18 cellular contexts compared by ENCODE assay signal in the genomic region with DNA sequence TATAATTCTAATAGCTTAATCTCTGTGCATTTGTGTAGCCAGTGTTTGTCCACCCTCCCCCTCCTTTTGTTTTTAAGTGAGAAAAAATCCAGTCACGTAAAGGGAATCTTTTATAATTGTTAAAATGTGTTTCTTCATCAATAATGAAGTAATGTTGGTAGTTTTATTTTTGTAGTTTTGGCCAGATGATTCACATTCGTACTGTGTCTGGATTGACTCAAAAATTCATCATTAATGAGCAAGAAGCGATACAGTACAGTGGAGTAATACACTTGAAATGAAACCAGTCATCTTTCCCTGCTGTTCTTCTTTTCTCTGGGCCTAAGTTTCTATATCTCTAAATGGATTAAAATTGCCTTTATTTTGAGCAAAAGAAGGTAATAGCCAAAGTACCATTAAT.
DNase-seq lines count a peak whose midpoint lies in the region; ATAC-seq, FAIRE-seq and TF ChIP-seq lines count a peak whose summit lies in the region.
"Had no signal": no experiment of that assay in that cellular context is flagged by ENCODE, and none has a peak within 500 bp of the region (broad histone marks: within the 10 kb centered on the region; RNA-seq: fewer than 3 reads in every experiment).

No MANE protein-coding gene starts in this region.

- H3K4me1 ChIP-seq in OCI-LY3 (ENCODE audit: low read length) (peaks cover 27% of the 10 kb centered on the region), keratinocyte (ENCODE audit: control insufficient read depth, extremely low read depth, insufficient read depth, low read length) (peaks cover 24% of the 10 kb centered on the region)
- H3K4me1 ChIP-seq: gastrocnemius medialis, HAP-1 had no signal

- H3K27me3 Mint-ChIP-seq in stimulated activated naive B cell treated with anti-CD40 and anti-IgM and Interleukin-4, amounts not matched to agents 10 μg/mL and 1 μg/mL and 100 μg/mL, for 72 hours = peaks cover 4 to 6% of the 10 kb centered on the region in 2 donors

- H3K36me3 ChIP-seq in OCI-LY3 (replicated peaks; ENCODE audit: low read depth, low read length) = no peaks in the 10 kb centered on the region
- H3K36me3 ChIP-seq in keratinocyte (ENCODE audit: control insufficient read depth in 2 of 2, extremely low read depth in 1 of 2, insufficient read depth in 2 of 2, low read length in 2 of 2) = no peaks in the 10 kb centered on the region
- H3K36me3 ChIP-seq: gastrocnemius medialis, HAP-1 had no signal

- no peak for ATAC-seq in stimulated activated naive B cell treated with anti-CD40 and anti-IgM and Interleukin-4, amounts not matched to agents 10 μg/mL and 1 μg/mL and 100 μg/mL, for 72 hours (replicated peaks)
- ATAC-seq: gastrocnemius medialis, HepG2 had no signal

- no peaks in the 10 kb centered on the region for H3K4me1 Mint-ChIP-seq in stimulated activated naive B cell treated with anti-CD40 and anti-IgM and Interleukin-4, amounts not matched to agents 10 μg/mL and 1 μg/mL and 100 μg/mL, for 72 hours

- no peak overlapping the region for H3K9ac ChIP-seq in OCI-LY3 (ENCODE audit: low read length)
- H3K9ac ChIP-seq in keratinocyte (ENCODE audit: control insufficient read depth, extremely low read depth, insufficient read depth, low read length) = peak overlapping the region; percentile 16

- FAIRE-seq in keratinocyte (lab: Jason Lieb, UNC) = no peak
- FAIRE-seq: HepG2, RCC 7860 had no signal

- H2AFZ ChIP-seq in OCI-LY3 (ENCODE audit: low read depth, low read length) (no peak overlapping the region), keratinocyte (ENCODE audit: control insufficient read depth, low read length) (no peak overlapping the region)

- H3K9me3 ChIP-seq in OCI-LY3 (ENCODE audit: insufficient read depth, low read length) (no peaks in the 10 kb centered on the region), keratinocyte (ENCODE audit: control insufficient read depth, low read depth, low read length) (no peaks in the 10 kb centered on the region)
- H3K9me3 ChIP-seq: gastrocnemius medialis, HAP-1 had no signal

- no peak overlapping the region for H3K4me3 Mint-ChIP-seq in stimulated activated naive B cell treated with anti-CD40 and anti-IgM and Interleukin-4, amounts not matched to agents 10 μg/mL and 1 μg/mL and 100 μg/mL, for 72 hours

- H3K79me2 ChIP-seq in OCI-LY3 (ENCODE audit: low read length) (no peaks in the 10 kb centered on the region), keratinocyte (ENCODE audit: control insufficient read depth, insufficient read depth, low read length) (peaks cover 27% of the 10 kb centered on the region)

- H3K27ac ChIP-seq in OCI-LY3 (ENCODE audit: low read length) (no peak overlapping the region), keratinocyte (ENCODE audit: control insufficient read depth, insufficient read depth, low read length) (peak overlapping the region; percentile 82)
- H3K27ac ChIP-seq: gastrocnemius medialis, VCaP had no signal

- H3K27ac Mint-ChIP-seq in stimulated activated naive B cell treated with anti-CD40 and anti-IgM and Interleukin-4, amounts not matched to agents 10 μg/mL and 1 μg/mL and 100 μg/mL, for 72 hours = no peak overlapping the region

- H3K9me1 ChIP-seq in keratinocyte (ENCODE audit: control insufficient read depth, extremely low read depth, insufficient read depth, low read length) = no peaks in the 10 kb centered on the region

- dilution Hi-C loops in keratinocyte (cut with MboI; ENCODE audit: extremely low pct_ligation_motif_present, low sequenced_read_pairs) = no loop called here

- H4K20me1 ChIP-seq in OCI-LY3 (ENCODE audit: insufficient read depth, low read length) (no peaks in the 10 kb centered on the region), keratinocyte (ENCODE audit: control insufficient read depth, extremely low read depth, insufficient read depth, low read length) (no peaks in the 10 kb centered on the region)

- H3K9me3 Mint-ChIP-seq in stimulated activated naive B cell treated with anti-CD40 and anti-IgM and Interleukin-4, amounts not matched to agents 10 μg/mL and 1 μg/mL and 100 μg/mL, for 72 hours = no peaks in the 10 kb centered on the region

- no peaks in the 10 kb centered on the region for H3K27me3 ChIP-seq in OCI-LY3 (ENCODE audit: low read depth, low read length)
- no peaks in the 10 kb centered on the region for H3K27me3 ChIP-seq in keratinocyte (ENCODE audit: control insufficient read depth, extremely low read depth, insufficient read depth, low read length)
- H3K27me3 ChIP-seq: gastrocnemius medialis had no signal

- no peak for TF ChIP-seq CTCF in AG10803 (conservative IDR thresholded peaks at IDR 0.05; ENCODE audit: low read length)
- TF ChIP-seq CTCF in OCI-LY3 (IDR thresholded peaks at IDR 0.05; ENCODE audit: low read depth, low read length) = no peak
- TF ChIP-seq CTCF in keratinocyte (optimal IDR thresholded peaks at IDR 0.05 in 1 of 3, IDR thresholded peaks at IDR 0.05 in 1 of 3, conservative IDR thresholded peaks at IDR 0.05 in 1 of 3; ENCODE audit: extremely low read depth in 1 of 3, insufficient read depth in 2 of 3, low read length in 3 of 3) = no peak

- no peaks in the 10 kb centered on the region for H3K36me3 Mint-ChIP-seq in stimulated activated naive B cell treated with anti-CD40 and anti-IgM and Interleukin-4, amounts not matched to agents 10 μg/mL and 1 μg/mL and 100 μg/mL, for 72 hours

- peak overlapping the region; percentile 46 for H3K4me2 ChIP-seq in OCI-LY3 (ENCODE audit: low read length)
- H3K4me2 ChIP-seq in keratinocyte (ENCODE audit: control insufficient read depth, extremely low read depth, insufficient read depth, low read depth, low read length) = peak overlapping the region; percentile 39

- DNase-seq in AG10803 (ENCODE audit: low read depth) (peak; percentile 88), dedifferentiated amniotic fluid mesenchymal stem cell (ENCODE audit: extremely low spot score) (peak; percentile 43), keratinocyte (ENCODE audit: low read depth, low spot score) (no peak), NCI-H146 (lab: John Stamatoyannopoulos, UW) (no peak), NCI-H1048 (lab: John Stamatoyannopoulos, UW) (no peak), DMS53 (lab: John Stamatoyannopoulos, UW) (no peak)
- DNase-seq in stimulated activated naive B cell treated with anti-CD40 and anti-IgM and Interleukin-4, amounts not matched to agents 10 μg/mL and 1 μg/mL and 100 μg/mL, for 72 hours = no peak
- DNase-seq: ACHN; activated CD8-positive, alpha-beta memory T cell treated with anti-CD3 and anti-CD28 coated beads for 24 hours; activated effector memory CD4-positive, alpha-beta T cell treated with Interleukin-2 at 50 U/mL for 16 hours; gastrocnemius medialis; NCI-H2081 treated with DMSO at 0.1 percent for 48 hours; NCI-H526 had no signal

- H3K4me3 ChIP-seq in AG10803 (ENCODE audit: low read length) (peak overlapping the region; percentile 36), OCI-LY3 (ENCODE audit: low read length) (peak overlapping the region; percentile 17; the same call in 1 of the 2 replicates), keratinocyte (ENCODE audit: control insufficient read depth in 2 of 3, extremely low read depth in 1 of 3, insufficient read depth in 2 of 3, low read depth in 1 of 3, low read length in 3 of 3) (no peak overlapping the region)
- H3K4me3 ChIP-seq: gastrocnemius medialis, HAP-1 had no signal

Comparison
In these comparisons a context has a peak if more than half of its experiments do, and no peak if none do; other contexts are left out.
1. DNase-seq: peak in AG10803 (single experiment) and dedifferentiated amniotic fluid mesenchymal stem cell (single experiment); none in keratinocyte (single experiment), NCI-H146 (single experiment), NCI-H1048 (single experiment), DMS53 (single experiment) and stimulated activated naive B cell treated with anti-CD40 and anti-IgM and Interleukin-4, amounts not matched to agents 10 μg/mL and 1 μg/mL and 100 μg/mL, for 72 hours (single experiment).
2. H3K4me3 ChIP-seq: peak in AG10803 (single experiment) and OCI-LY3 (single experiment); none in keratinocyte (0 of 3).